41 cellular contexts compared by ENCODE assay signal in genomic region chr20:7689151-7689550, GRCh38.
"Had no signal": no experiment of that assay in that cellular context is flagged by ENCODE, and none has a peak within 500 bp of the region (broad histone marks: within the 10 kb centered on the region; RNA-seq: fewer than 3 reads in every experiment).

No MANE protein-coding gene starts in this region.

- H3K4me1 Mint-ChIP-seq: activated naive CD4-positive, alpha-beta T cell treated with anti-CD3 and anti-CD28 coated beads, Interleukin-2, amount 10 ng/mL, durations not matched to agents 7 days and 5 days; activated naive CD4-positive, alpha-beta T cell treated with anti-CD3 and anti-CD28 coated beads, Interleukin-2, amount 50 U/mL, for 24 hours; activated naive CD8-positive, alpha-beta T cell treated with anti-CD3 and anti-CD28 coated beads for 36 hours; activated naive CD8-positive, alpha-beta T cell treated with anti-CD3 and anti-CD28 coated beads, Interleukin-2, amount 10 ng/mL, durations not matched to agents 7 days and 5 days; activated naive CD8-positive, alpha-beta T cell treated with anti-CD3 and anti-CD28 coated beads, Interleukin-2, amount 50 U/mL, for 24 hours; activated T-helper 17 cell treated with anti-CD3 and anti-CD28 coated beads, Interleukin-2, amount 50 U/mL, for 72 hours; brain; central memory CD8-positive, alpha-beta T cell had no signal

- H3K27ac Mint-ChIP-seq: activated naive CD4-positive, alpha-beta T cell treated with anti-CD3 and anti-CD28 coated beads for 36 hours; activated naive CD4-positive, alpha-beta T cell treated with anti-CD3 and anti-CD28 coated beads, Interleukin-2, amount 10 ng/mL, durations not matched to agents 7 days and 5 days; activated naive CD4-positive, alpha-beta T cell treated with anti-CD3 and anti-CD28 coated beads, Interleukin-2, amount 50 U/mL, for 24 hours; activated naive CD4-positive, alpha-beta T cell treated with anti-CD3 and anti-CD28 coated beads, Interleukin-2, amount 50 U/mL, for 72 hours; activated naive CD8-positive, alpha-beta T cell; activated naive CD8-positive, alpha-beta T cell treated with anti-CD3 and anti-CD28 coated beads for 36 hours; activated naive CD8-positive, alpha-beta T cell treated with anti-CD3 and anti-CD28 coated beads, Interleukin-2, amount 10 ng/mL, durations not matched to agents 7 days and 5 days; activated naive CD8-positive, alpha-beta T cell treated with anti-CD3 and anti-CD28 coated beads, Interleukin-2, amount 50 U/mL, for 24 hours; activated T-cell treated with anti-CD3 and anti-CD28 coated beads, Interleukin-2, amount 50 U/mL, for 24 hours; activated T-cell treated with anti-CD3 and anti-CD28 coated beads, Interleukin-2, amount 50 U/mL, for 72 hours; activated T-helper 1 cell treated with anti-CD3 and anti-CD28 coated beads, Interleukin-12 subunit alpha, Interleukin-12 subunit beta, Interleukin-2, Interleukin-4 antibody, amounts not matched to agents 30 ng/mL and 10 ng/mL and 1 ng/mL, durations not matched to agents 14 hours and 24 hours and 36 hours; activated T-helper 17 cell treated with anti-CD3 and anti-CD28 coated beads, Interleukin-2, amount 50 U/mL, for 72 hours; activated T-helper 2 cell treated with anti-CD3 and anti-CD28 coated beads, Interferon-gamma antibody, Interleukin-2, Interleukin-4, amounts not matched to agents 10 μg/mL and 5 μg/mL and 100 μg/mL, durations not matched to agents 14 hours and 24 hours and 36 hours; brain had no signal

- H3K36me3 ChIP-seq: adrenal gland, ascending aorta, brain microvascular endothelial cell, breast epithelium, cardiac muscle cell had no signal

- FAIRE-seq: astrocyte, bronchial epithelial cell had no signal

- H3K36me3 Mint-ChIP-seq: activated naive CD4-positive, alpha-beta T cell treated with anti-CD3 and anti-CD28 coated beads, Interleukin-2, amount 10 ng/mL, durations not matched to agents 7 days and 5 days; activated naive CD4-positive, alpha-beta T cell treated with anti-CD3 and anti-CD28 coated beads, Interleukin-2, amount 50 U/mL, for 24 hours; activated naive CD4-positive, alpha-beta T cell treated with anti-CD3 and anti-CD28 coated beads, Interleukin-2, amount 50 U/mL, for 72 hours; activated naive CD8-positive, alpha-beta T cell; activated naive CD8-positive, alpha-beta T cell treated with anti-CD3 and anti-CD28 coated beads for 36 hours; activated naive CD8-positive, alpha-beta T cell treated with anti-CD3 and anti-CD28 coated beads, Interleukin-2, amount 10 ng/mL, durations not matched to agents 7 days and 5 days; brain had no signal

- H3K9me3 Mint-ChIP-seq: activated T-cell treated with anti-CD3 and anti-CD28 coated beads, Interleukin-2, amount 50 U/mL, for 4 hours; activated T-helper 1 cell treated with anti-CD3 and anti-CD28 coated beads, Interleukin-12 subunit alpha, Interleukin-12 subunit beta, Interleukin-2, Interleukin-4 antibody, amounts not matched to agents 30 ng/mL and 10 ng/mL and 1 ng/mL, durations not matched to agents 14 hours and 24 hours and 36 hours; brain had no signal

- H3K9me3 ChIP-seq: adrenal gland, ascending aorta, body of pancreas had no signal

- H3K27me3 ChIP-seq: adrenal gland, ascending aorta, body of pancreas, brain microvascular endothelial cell, breast epithelium, cardiac muscle cell had no signal

- ATAC-seq: activated naive CD4-positive, alpha-beta T cell treated with anti-CD3 and anti-CD28 coated beads, Interleukin-2, amount 50 U/mL, for 72 hours; activated naive CD8-positive, alpha-beta T cell treated with anti-CD3 and anti-CD28 coated beads, Interleukin-2, amount 50 U/mL, for 24 hours; activated T-cell treated with anti-CD3 and anti-CD28 coated beads, Interleukin-2, amount 50 U/mL, for 4 hours; activated T-cell treated with anti-CD3 and anti-CD28 coated beads, Interleukin-2, amount 50 U/mL, for 72 hours; activated T-helper 17 cell treated with anti-CD3 and anti-CD28 coated beads, Interleukin-2, amount 50 U/mL, for 72 hours; body of pancreas had no signal

- H3K4me3 Mint-ChIP-seq: activated naive CD4-positive, alpha-beta T cell treated with anti-CD3 and anti-CD28 coated beads for 36 hours; activated naive CD4-positive, alpha-beta T cell treated with anti-CD3 and anti-CD28 coated beads, Interleukin-2, amount 10 ng/mL, durations not matched to agents 7 days and 5 days; activated naive CD4-positive, alpha-beta T cell treated with anti-CD3 and anti-CD28 coated beads, Interleukin-2, amount 50 U/mL, for 24 hours; activated naive CD8-positive, alpha-beta T cell; activated naive CD8-positive, alpha-beta T cell treated with anti-CD3 and anti-CD28 coated beads for 36 hours; activated naive CD8-positive, alpha-beta T cell treated with anti-CD3 and anti-CD28 coated beads, Interleukin-2, amount 10 ng/mL, durations not matched to agents 7 days and 5 days; activated naive CD8-positive, alpha-beta T cell treated with anti-CD3 and anti-CD28 coated beads, Interleukin-2, amount 50 U/mL, for 24 hours; activated T-cell treated with anti-CD3 and anti-CD28 coated beads, Interleukin-2, amount 50 U/mL, for 24 hours; activated T-cell treated with anti-CD3 and anti-CD28 coated beads, Interleukin-2, amount 50 U/mL, for 4 hours; activated T-cell treated with anti-CD3 and anti-CD28 coated beads, Interleukin-2, amount 50 U/mL, for 72 hours; activated T-helper 1 cell treated with anti-CD3 and anti-CD28 coated beads, Interleukin-12 subunit alpha, Interleukin-12 subunit beta, Interleukin-2, Interleukin-4 antibody, amounts not matched to agents 30 ng/mL and 10 ng/mL and 1 ng/mL, durations not matched to agents 14 hours and 24 hours and 36 hours; activated T-helper 17 cell treated with anti-CD3 and anti-CD28 coated beads, Interleukin-2, amount 50 U/mL, for 72 hours; brain; central memory CD8-positive, alpha-beta T cell had no signal

- H3K27ac ChIP-seq: adrenal gland, ascending aorta, body of pancreas, brain microvascular endothelial cell, breast epithelium, cardiac muscle cell had no signal

- H3K4me3 ChIP-seq: adrenal gland, ascending aorta, body of pancreas, breast epithelium, cardiac muscle cell had no signal

- H3K4me1 ChIP-seq: ascending aorta, body of pancreas, breast epithelium had no signal

- H3K27me3 Mint-ChIP-seq: activated naive CD4-positive, alpha-beta T cell treated with anti-CD3 and anti-CD28 coated beads, Interleukin-2, amount 10 ng/mL, durations not matched to agents 7 days and 5 days; activated naive CD4-positive, alpha-beta T cell treated with anti-CD3 and anti-CD28 coated beads, Interleukin-2, amount 50 U/mL, for 24 hours; activated naive CD8-positive, alpha-beta T cell; activated naive CD8-positive, alpha-beta T cell treated with anti-CD3 and anti-CD28 coated beads for 36 hours; activated naive CD8-positive, alpha-beta T cell treated with anti-CD3 and anti-CD28 coated beads, Interleukin-2, amount 10 ng/mL, durations not matched to agents 7 days and 5 days; activated naive CD8-positive, alpha-beta T cell treated with anti-CD3 and anti-CD28 coated beads, Interleukin-2, amount 50 U/mL, for 24 hours; activated T-cell treated with anti-CD3 and anti-CD28 coated beads, Interleukin-2, amount 50 U/mL, for 24 hours; activated T-helper 17 cell treated with anti-CD3 and anti-CD28 coated beads, Interleukin-2, amount 50 U/mL, for 72 hours; brain; central memory CD8-positive, alpha-beta T cell had no signal

- DNase-seq: activated effector memory CD4-positive, alpha-beta T cell treated with anti-CD3 and anti-CD28 coated beads, Interleukin-2, amount 50 U/mL, for 16 hours; activated effector memory CD4-positive, alpha-beta T cell treated with Interleukin-2 at 50 U/mL for 16 hours; activated gamma-delta T cell; activated gamma-delta T cell treated with Interleukin-2 at 50 U/mL for 16 hours; activated naive CD4-positive, alpha-beta T cell; activated naive CD4-positive, alpha-beta T cell treated with anti-CD3 and anti-CD28 coated beads for 36 hours; activated naive CD4-positive, alpha-beta T cell treated with anti-CD3 and anti-CD28 coated beads, Interleukin-2, amount 10 ng/mL, durations not matched to agents 7 days and 5 days; activated naive CD4-positive, alpha-beta T cell treated with anti-CD3 and anti-CD28 coated beads, Interleukin-2, amount 50 U/mL, for 16 hours; activated naive CD4-positive, alpha-beta T cell treated with Interleukin-2 at 50 U/mL for 16 hours; activated naive CD8-positive, alpha-beta T cell treated with anti-CD3 and anti-CD28 coated beads for 36 hours; activated naive CD8-positive, alpha-beta T cell treated with anti-CD3 and anti-CD28 coated beads, Interleukin-2, amount 10 ng/mL, durations not matched to agents 7 days and 5 days; activated naive CD8-positive, alpha-beta T cell treated with anti-CD3 and anti-CD28 coated beads, Interleukin-2, amount 50 U/mL, for 24 hours; activated T-cell treated with anti-CD3 and anti-CD28 coated beads for 4 hours; activated T-cell treated with anti-CD3 and anti-CD28 coated beads, Interleukin-2, amount 50 U/mL, for 1 hour; activated T-cell treated with anti-CD3 and anti-CD28 coated beads, Interleukin-2, amount 50 U/mL, for 24 hours; activated T-cell treated with anti-CD3 and anti-CD28 coated beads, Interleukin-2, amount 50 U/mL, for 4 hours; activated T-cell treated with anti-CD3 and anti-CD28 coated beads, Interleukin-2, amount 50 U/mL, for 48 hours; activated T-cell treated with anti-CD3 and anti-CD28 coated beads, Interleukin-2, amount 50 U/mL, for 72 hours; adrenal gland; amniotic stem cell; amygdala; anterior cingulate cortex; aorta; body of pancreas; brain microvascular endothelial cell; caudate nucleus; central memory CD4-positive, alpha-beta T cell; cerebellar nuclear complex had no signal
